23 cellular contexts compared by ENCODE assay signal in genomic region chr12:118455327-118455726, GRCh38.
"Had no signal": no experiment of that assay in that cellular context is flagged by ENCODE, and none has a peak within 500 bp of the region (broad histone marks: within the 10 kb centered on the region; RNA-seq: fewer than 3 reads in every experiment).

No MANE protein-coding gene starts in this region.

- H3K36me3 ChIP-seq: esophagus muscularis mucosa, gastroesophageal sphincter, heart left ventricle, left lung, right lobe of liver, stomach, thyroid gland, vagina had no signal

- DNase-seq: effector CD8-positive, alpha-beta T cell; endodermal cell; foreskin keratinocyte; heart left ventricle; left cardiac atrium; left lung; mesenchymal stem cell; mucosa of descending colon; naive B cell; right lobe of liver; small intestine; stimulated activated CD4-positive, alpha-beta T cell treated with anti-CD3 and anti-CD28 coated beads, Interleukin-1b, Interleukin-23, amount 100 ng/mL, for 48 hours; stimulated activated CD4-positive, alpha-beta T cell treated with anti-CD3 and anti-CD28 coated beads, Interleukin-4, amount 100 ng/mL, for 1 hour; stimulated activated CD8-positive, alpha-beta memory T cell treated with anti-CD3 and anti-CD28 coated beads, Interleukin-4, amount 100 ng/mL, for 48 hours; stimulated activated naive CD4-positive, alpha-beta T cell treated with Interleukin-2 at 50 U/mL for 16 hours; stomach; thyroid gland; trophoblast cell had no signal

- H3K9ac ChIP-seq: parathyroid adenoma had no signal

- H3K79me2 ChIP-seq: hepatocyte, parathyroid adenoma had no signal

- H3K27me3 ChIP-seq: esophagus muscularis mucosa, foreskin keratinocyte, gastroesophageal sphincter, hepatocyte, left lung, right lobe of liver, stomach, thyroid gland, vagina had no signal

- FAIRE-seq: small intestine had no signal

- H2AFZ ChIP-seq: hepatocyte, parathyroid adenoma had no signal

- H3K4me2 ChIP-seq: hepatocyte had no signal

- H3K9me3 ChIP-seq: mucosa of descending colon, right lobe of liver, thyroid gland, vagina had no signal

- H3K4me1 ChIP-seq: esophagus muscularis mucosa, foreskin keratinocyte, gastroesophageal sphincter, heart left ventricle, left lung, parathyroid adenoma, right lobe of liver, stomach, thyroid gland, vagina had no signal

- H3K27ac ChIP-seq: esophagus muscularis mucosa, foreskin keratinocyte, gastroesophageal sphincter, heart left ventricle, hepatocyte, left lung, parathyroid adenoma, right lobe of liver, stomach, thyroid gland, vagina had no signal

- H3K4me3 ChIP-seq: esophagus muscularis mucosa, gastroesophageal sphincter, heart left ventricle, hepatocyte, left lung, mucosa of descending colon, right lobe of liver, stomach, thyroid gland, vagina had no signal
